8 cellular contexts compared by ENCODE assay signal in the genomic region with DNA sequence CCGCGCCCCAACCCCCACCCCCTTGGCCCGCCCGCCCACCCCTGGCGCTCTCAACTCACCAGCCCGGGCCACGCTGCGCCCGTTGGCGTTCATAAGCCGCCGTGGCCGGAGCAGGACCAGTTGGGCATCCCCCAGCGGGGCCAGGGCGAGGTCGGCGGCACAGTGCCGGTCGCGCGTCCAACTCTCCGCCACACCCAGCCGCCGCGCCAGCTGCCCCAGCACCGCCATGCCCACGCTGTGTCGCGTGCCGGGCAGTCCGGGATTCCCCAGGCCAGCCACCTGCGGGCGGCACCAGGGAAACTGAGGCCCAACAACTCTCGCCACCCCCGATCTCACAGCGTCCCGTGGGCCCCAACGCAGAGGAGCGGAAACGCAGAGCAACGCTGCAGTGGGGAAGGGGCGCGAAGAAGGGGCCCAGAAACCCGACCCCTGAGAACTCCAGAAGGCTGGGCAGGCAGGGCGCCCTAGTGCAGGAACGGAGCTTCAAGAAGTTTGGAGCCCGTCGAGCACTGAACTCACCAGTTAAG. TPM values are rescaled to one million over a fixed set of nuclear protein-coding genes. Genes with fewer than 3 reads are reported as not detected.
DNase-seq lines count a peak whose midpoint lies in the region; ATAC-seq and TF ChIP-seq lines count a peak whose summit lies in the region.

No MANE protein-coding gene starts in this region.

- in situ Hi-C loops in ACHN (cut with HindIII; ENCODE audit: low pct_ligation_motif_present, low pct_unique_long_range_greater_than_20kb, low sequenced_read_pairs): no loop called here

- H2AFZ ChIP-seq in neuron (ENCODE audit: low read depth, low read length): peak overlapping the region; percentile 87

- no peak for TF ChIP-seq CTCF in esophagus squamous epithelium (IDR thresholded peaks at IDR 0.05)

- ATAC-seq in GM19023 (IDR thresholded peaks at IDR 0.05; ENCODE audit: unreplicated experiment) (peak; percentile 1), HG02973 (IDR thresholded peaks at IDR 0.05; ENCODE audit: unreplicated experiment) (no peak), HG03520 (IDR thresholded peaks at IDR 0.05; ENCODE audit: unreplicated experiment) (no peak)

- TF ChIP-seq POLR2A in esophagus squamous epithelium (IDR thresholded peaks at IDR 0.05): no peak

- H3K27ac ChIP-seq in SK-N-MC (no peak overlapping the region), esophagus squamous epithelium (peak overlapping the region; percentile 77 to 93 (median 84))

- 0% methylated on average over 3 of the region's 48 CpGs; no CpG with 5 or more reads in 1 of the 2 donors for WGBS in esophagus squamous epithelium, 2 donors

- peak overlapping the region; percentile 86 for H3K4me3 ChIP-seq in SK-N-MC
- peak overlapping the region; percentile 42 to 81 (median 76) for H3K4me3 ChIP-seq in esophagus squamous epithelium
- peak overlapping the region; percentile 70 for H3K4me3 ChIP-seq in neuron (ENCODE audit: low read length)

- no peaks in the 10 kb centered on the region for H3K9me3 ChIP-seq in SK-N-MC (ENCODE audit: low read depth, low read length)
- H3K9me3 ChIP-seq in esophagus squamous epithelium: no peaks in the 10 kb centered on the region
- no peaks in the 10 kb centered on the region for H3K9me3 ChIP-seq in neuron (ENCODE audit: low read length)

- H3K27me3 ChIP-seq in esophagus squamous epithelium (no peaks in the 10 kb centered on the region), neuron (ENCODE audit: insufficient read depth, low read length) (no peaks in the 10 kb centered on the region)

- DNase-seq in ACHN: peak; percentile 13
- DNase-seq in SK-N-MC (ENCODE audit: low read depth, low spot score): no peak
- no peak for DNase-seq in esophagus squamous epithelium (lab: John Stamatoyannopoulos, UW)
- no peak for DNase-seq in NCI-H446 (lab: John Stamatoyannopoulos, UW)

- H3K4me1 ChIP-seq in esophagus squamous epithelium (peaks cover 11 to 23% (median 11%) of the 10 kb centered on the region in 3 donors), neuron (ENCODE audit: insufficient read depth, low read length) (peaks cover 25% of the 10 kb centered on the region)

- H3K36me3 ChIP-seq in SK-N-MC (ENCODE audit: insufficient read depth, low read length) (no peaks in the 10 kb centered on the region), esophagus squamous epithelium (no peaks in the 10 kb centered on the region), neuron (ENCODE audit: insufficient read depth, low read length) (no peaks in the 10 kb centered on the region)

- peak overlapping the region; percentile 62 for H3K9ac ChIP-seq in SK-N-MC (ENCODE audit: insufficient read length)

- intact Hi-C loops in esophagus squamous epithelium (cut with DNase I): no loop called here

RNA-seq across cellular contexts. Expression of a gene that starts 0.5 kb away (rescaled TPM):
- total RNA-seq in esophagus squamous epithelium: 10 to 100 TPM in 3 of 4 donors, 1 to 10 TPM in 1; 4.5 to 12.6 (median 11.6) TPM

RNA-seq across cellular contexts. Expression of a gene that starts 0.9 kb away (rescaled TPM):
- under 1 TPM in 2 of 4 donors, not detected in 2; under 0.01 to 0.23 TPM for total RNA-seq in esophagus squamous epithelium

RNA-seq across cellular contexts. Expression of a gene that starts 8.2 kb away (rescaled TPM):
- under 1 TPM in 1 of 4 donors, not detected in 3; 0.19 TPM for total RNA-seq in esophagus squamous epithelium

RNA-seq across cellular contexts. Expression of a gene that starts 20.1 kb away (rescaled TPM):
- 10 to 100 TPM; 10.7 to 12.5 (median 11.5) TPM for total RNA-seq in esophagus squamous epithelium
